Comparison of ENCODE assay signal across 11 cellular contexts in the genomic region with DNA sequence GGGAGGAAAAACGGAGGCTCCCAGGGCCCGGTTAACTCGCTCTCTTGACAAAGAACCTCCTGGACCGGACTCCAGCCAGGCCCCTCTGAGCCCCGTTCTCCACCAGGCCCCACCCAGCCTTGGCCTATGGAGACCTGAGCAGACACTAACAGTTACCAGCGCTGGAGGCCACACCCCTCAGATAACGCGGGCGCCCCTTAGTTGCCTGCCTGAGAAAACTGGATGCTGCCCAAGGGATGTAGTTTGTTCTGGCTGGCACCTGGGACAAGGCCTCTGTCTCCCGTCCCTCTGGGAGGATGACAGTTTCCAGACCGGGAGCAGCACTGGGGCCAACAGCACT. TPM values are rescaled to one million over a fixed set of nuclear protein-coding genes. Genes with fewer than 3 reads are reported as not detected.
DNase-seq lines count a peak whose midpoint lies in the region; ATAC-seq and TF ChIP-seq lines count a peak whose summit lies in the region.
"Not testable (repeated sequence)": the region's sequence is repeated elsewhere in the genome, so short reads cannot be mapped to it uniquely, and the experiment has no call there.
"Had no signal": no experiment of that assay in that cellular context is flagged by ENCODE, and none has a peak within 500 bp of the region (broad histone marks: within the 10 kb centered on the region; RNA-seq: fewer than 3 reads in every experiment).

No MANE protein-coding gene starts in this region.

- peaks cover 7 to 25% of the 10 kb centered on the region in 2 donors for H3K27me3 Mint-ChIP-seq in CD8-positive, alpha-beta memory T cell
- H3K27me3 Mint-ChIP-seq in activated T-cell treated with anti-CD3 and anti-CD28 coated beads, Interleukin-2, amount 50 U/mL, for 4 hours (ENCODE audit: low read depth) = peaks cover 33% of the 10 kb centered on the region
- peaks cover 12% of the 10 kb centered on the region for H3K27me3 Mint-ChIP-seq in central memory CD8-positive, alpha-beta T cell

- not testable (repeated sequence) for H3K4me3 ChIP-seq in CD8-positive, alpha-beta memory T cell (ENCODE audit: low read length); mesendoderm (ENCODE audit: low read length)
- H3K4me3 ChIP-seq in HUES6 (ENCODE audit: low read depth, low read length) = peak overlapping the region; percentile 53
- peak overlapping the region; percentile 36 for H3K4me3 ChIP-seq in cardiac muscle cell
- H3K4me3 ChIP-seq in neuron (ENCODE audit: low read length) = peak overlapping the region; percentile 7
- H3K4me3 ChIP-seq in thymus (ENCODE audit: low read length) = peak overlapping the region; percentile 76

- not testable (repeated sequence) for H3K56ac ChIP-seq in mesendoderm (ENCODE audit: low read length)

- not testable (repeated sequence) for H3K9me3 Mint-ChIP-seq in CD8-positive, alpha-beta memory T cell; activated T-cell treated with anti-CD3 and anti-CD28 coated beads, Interleukin-2, amount 50 U/mL, for 4 hours; central memory CD8-positive, alpha-beta T cell

- POLR2A ChIA-PET in CD8-positive, alpha-beta memory T cell (lab: Charles Lee) = not testable (repeated sequence)

- not testable (repeated sequence) for H3K36me3 Mint-ChIP-seq in CD8-positive, alpha-beta memory T cell; activated T-cell treated with anti-CD3 and anti-CD28 coated beads, Interleukin-2, amount 50 U/mL, for 4 hours (ENCODE audit: insufficient read depth); central memory CD8-positive, alpha-beta T cell (ENCODE audit: insufficient read depth)

- peak overlapping the region; percentile 52 for H3K4me2 ChIP-seq in mesendoderm (ENCODE audit: low read length)

- H3K27ac ChIP-seq in CD8-positive, alpha-beta memory T cell (ENCODE audit: low read depth, low read length); HUES6 (ENCODE audit: low read depth, low read length); cardiac muscle cell; mesendoderm (ENCODE audit: low read depth, low read length); thymus (ENCODE audit: low read depth): not testable (repeated sequence)

- DNase-seq in CD8-positive, alpha-beta memory T cell; activated T-cell treated with anti-CD3 and anti-CD28 coated beads, Interleukin-2, amount 50 U/mL, for 4 hours; central memory CD8-positive, alpha-beta T cell (ENCODE audit: low spot score in 2 of 2); cardiac muscle cell (ENCODE audit: low read depth in 1 of 2, low spot score in 1 of 2); mesendoderm: not testable (repeated sequence)

- not testable (repeated sequence) for H3K18ac ChIP-seq in mesendoderm (ENCODE audit: low read length)

- not testable (repeated sequence) for H3K27ac Mint-ChIP-seq in CD8-positive, alpha-beta memory T cell; central memory CD8-positive, alpha-beta T cell (ENCODE audit: low read depth)

- H3K4me1 Mint-ChIP-seq in CD8-positive, alpha-beta memory T cell = peaks cover 14 to 22% (median 20%) of the 10 kb centered on the region in 3 donors
- not testable (repeated sequence) for H3K4me1 Mint-ChIP-seq in activated T-cell treated with anti-CD3 and anti-CD28 coated beads, Interleukin-2, amount 50 U/mL, for 4 hours (ENCODE audit: low read depth)
- H3K4me1 Mint-ChIP-seq in central memory CD8-positive, alpha-beta T cell = peaks cover 23% of the 10 kb centered on the region

- CTCF ChIA-PET in CD8-positive, alpha-beta memory T cell (lab: Charles Lee) = interaction anchor here (1.2 kb wide), 1 partner anchor 44 kb away, joined by 3 read pairs; no protein-coding TSS in a partner anchor

- H2BK5ac ChIP-seq in mesendoderm (ENCODE audit: low read length) = not testable (repeated sequence)

- H2AFZ ChIP-seq in neuron (ENCODE audit: low read depth, low read length) = peak overlapping the region; percentile 37

- ATAC-seq in activated T-cell treated with anti-CD3 and anti-CD28 coated beads, Interleukin-2, amount 50 U/mL, for 4 hours = peak; percentile 41 to 52
- ATAC-seq in central memory CD8-positive, alpha-beta T cell (replicated peaks; ENCODE audit: extremely low read depth, poor library complexity, severe bottlenecking) = not testable (repeated sequence)

- not testable (repeated sequence) for TF ChIP-seq CTCF in cardiac muscle cell (IDR thresholded peaks at IDR 0.05; ENCODE audit: low read depth, low read length)

- not testable (repeated sequence) for H3K4me1 ChIP-seq in CD8-positive, alpha-beta memory T cell (ENCODE audit: insufficient read depth, low read length); HUES6 (ENCODE audit: control insufficient read depth, insufficient read depth, low read length); cardiac muscle cell (ENCODE audit: low read depth); mesendoderm (ENCODE audit: control insufficient read depth, low read depth, low read length); neuron (ENCODE audit: insufficient read depth, low read length)
- peaks cover 10% of the 10 kb centered on the region for H3K4me1 ChIP-seq in thymus (ENCODE audit: control insufficient read depth, insufficient read depth, low read length)

- H3K36me3 ChIP-seq in CD8-positive, alpha-beta memory T cell (ENCODE audit: insufficient read depth, low read length); HUES6 (ENCODE audit: control insufficient read depth, insufficient read depth, low read length); cardiac muscle cell; mesendoderm (ENCODE audit: control insufficient read depth, insufficient read depth, low read length); neuron (ENCODE audit: insufficient read depth, low read length); thymus (ENCODE audit: control insufficient read depth, insufficient read depth): not testable (repeated sequence)

- not testable (repeated sequence) for H3K4ac ChIP-seq in mesendoderm (ENCODE audit: low read depth, low read length)

- not testable (repeated sequence) for H4K5ac ChIP-seq in mesendoderm (ENCODE audit: low read length)

- WGBS in mesendoderm (ENCODE audit: extremely low coverage, insufficient coverage, low lambda C conversion rate) = no CpG with 5 or more reads among the region's 11 CpGs
- WGBS in thymus = 29% methylated on average over 11 of the region's 11 CpGs

- H3K79me1 ChIP-seq in mesendoderm (ENCODE audit: low read length) = not testable (repeated sequence)

- H3K9me3 ChIP-seq in CD8-positive, alpha-beta memory T cell (ENCODE audit: low read length); HUES6 (ENCODE audit: control insufficient read depth, insufficient read depth, low read depth, low read length); cardiac muscle cell (ENCODE audit: low read depth); neuron (ENCODE audit: low read length); thymus (ENCODE audit: control insufficient read depth): not testable (repeated sequence)

- not testable (repeated sequence) for H3K27me3 ChIP-seq in CD8-positive, alpha-beta memory T cell (ENCODE audit: insufficient read depth, low read length, poor library complexity, severe bottlenecking); mesendoderm (ENCODE audit: insufficient read depth, low read length, poor library complexity); thymus (ENCODE audit: control insufficient read depth, insufficient read depth)
- peaks cover 52% of the 10 kb centered on the region for H3K27me3 ChIP-seq in HUES6 (ENCODE audit: control insufficient read depth, insufficient read depth, low read length)
- H3K27me3 ChIP-seq in cardiac muscle cell = peaks cover 56% of the 10 kb centered on the region
- peaks cover 37% of the 10 kb centered on the region for H3K27me3 ChIP-seq in neuron (ENCODE audit: insufficient read depth, low read length)

- H3K79me2 ChIP-seq in mesendoderm (ENCODE audit: control insufficient read depth, insufficient read depth, low read length) = not testable (repeated sequence)

- H2BK120ac ChIP-seq in mesendoderm (ENCODE audit: low read depth, low read length) = not testable (repeated sequence)

- H3K23ac ChIP-seq in mesendoderm (ENCODE audit: low read length) = not testable (repeated sequence)

- H2AK5ac ChIP-seq in mesendoderm (ENCODE audit: low read length) = not testable (repeated sequence)

- peak overlapping the region in 4 of 7 donors; percentile 54 to 84 (median 66) for H3K4me3 Mint-ChIP-seq in CD8-positive, alpha-beta memory T cell
- H3K4me3 Mint-ChIP-seq in activated T-cell treated with anti-CD3 and anti-CD28 coated beads, Interleukin-2, amount 50 U/mL, for 4 hours = not testable (repeated sequence)
- peak overlapping the region; percentile 52 for H3K4me3 Mint-ChIP-seq in central memory CD8-positive, alpha-beta T cell

- H3K9ac ChIP-seq in HUES6 (ENCODE audit: low read length); mesendoderm (ENCODE audit: low read length): not testable (repeated sequence)

- H2BK15ac ChIP-seq in mesendoderm (replicated peaks; ENCODE audit: low read depth) = not testable (repeated sequence)

- H4K8ac ChIP-seq in mesendoderm (ENCODE audit: low read depth, low read length) = not testable (repeated sequence)

RNA-seq across cellular contexts. Expression of a gene that starts 24.8 kb away (rescaled TPM):
- total RNA-seq in CD8-positive, alpha-beta memory T cell = 1 to 10 TPM; 6.0 to 8.2 TPM
- 12.7 TPM for polyA plus RNA-seq in CD8-positive, alpha-beta memory T cell
- total RNA-seq in activated T-cell treated with anti-CD3 and anti-CD28 coated beads, Interleukin-2, amount 50 U/mL, for 4 hours = 1 to 10 TPM; 1.2 to 1.8 (median 1.6) TPM
- total RNA-seq in cardiac muscle cell = 5.3 and 9.0 TPM in 2 replicates
- polyA plus RNA-seq in cardiac muscle cell (3.5 and 3.9 TPM in 2 replicates), thymus (3.4 TPM)
- 1.9 TPM for polyA plus RNA-seq in mesendoderm (2013, experiment 1 of 2)
- polyA plus RNA-seq in mesendoderm (2013, experiment 2 of 2) = 2.4 TPM
- total RNA-seq: Calu3, SJSA1 had no signal
- polyA plus RNA-seq: CD14-positive monocyte had no signal
